ENCODE assay signal across 16 cellular contexts in the genomic region with DNA sequence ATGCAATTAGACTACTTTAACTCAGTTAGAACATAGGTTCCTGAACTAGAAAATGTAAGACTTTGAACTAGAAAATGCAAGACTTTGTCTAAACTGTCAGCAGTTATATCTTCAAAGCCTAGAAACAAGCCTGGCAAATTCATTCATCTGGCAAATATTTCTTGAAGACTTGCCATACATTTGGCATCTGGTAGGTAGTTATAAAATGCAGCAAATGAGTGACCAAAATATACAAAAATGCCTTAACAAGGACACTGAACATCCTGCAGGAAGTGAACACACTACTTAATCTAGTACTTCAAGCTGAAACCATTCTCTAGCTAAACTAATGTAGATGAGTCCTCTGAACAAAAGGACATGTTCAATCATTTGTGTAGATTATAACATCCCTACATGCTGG.
"Had no signal": no experiment of that assay in that cellular context is flagged by ENCODE, and none has a peak within 500 bp of the region (broad histone marks: within the 10 kb centered on the region; RNA-seq: fewer than 3 reads in every experiment).

No MANE protein-coding gene starts in this region.

- H3K4me3 Mint-ChIP-seq: activated B cell treated with CpG ODN at 0.5 μM for 24 hours; activated CD4-positive, alpha-beta T cell treated with anti-CD3 and anti-CD28 coated beads, Interleukin-2, amount 10 ng/mL, durations not matched to agents 7 days and 5 days; activated naive CD8-positive, alpha-beta T cell treated with anti-CD3 and anti-CD28 coated beads, Interleukin-2, amount 10 ng/mL, durations not matched to agents 7 days and 5 days; nephron; stimulated activated naive B cell treated with anti-CD40 and anti-IgM and Interleukin-4, amounts not matched to agents 10 μg/mL and 1 μg/mL and 100 μg/mL, for 72 hours had no signal

- H3K9me3 Mint-ChIP-seq: activated B cell treated with CpG ODN at 0.5 μM for 24 hours; activated naive CD8-positive, alpha-beta T cell treated with anti-CD3 and anti-CD28 coated beads, Interleukin-2, amount 10 ng/mL, durations not matched to agents 7 days and 5 days; nephron; stimulated activated naive B cell treated with anti-CD40 and anti-IgM and Interleukin-4, amounts not matched to agents 10 μg/mL and 1 μg/mL and 100 μg/mL, for 72 hours had no signal

- H3K4me1 Mint-ChIP-seq: activated B cell treated with CpG ODN at 0.5 μM for 24 hours, nephron had no signal

- DNase-seq: activated B cell treated with CpG ODN at 0.5 μM for 24 hours; activated CD4-positive, alpha-beta T cell treated with anti-CD3 and anti-CD28 coated beads, Interleukin-2, amount 10 ng/mL, durations not matched to agents 7 days and 5 days; activated naive CD8-positive, alpha-beta T cell treated with anti-CD3 and anti-CD28 coated beads, Interleukin-2, amount 10 ng/mL, durations not matched to agents 7 days and 5 days; anterior cingulate cortex; cerebellar nuclear complex; dermis blood vessel endothelial cell; gastrocnemius medialis; heart left ventricle; mesendoderm; occipital lobe; right cardiac atrium; stimulated activated CD4-positive, alpha-beta T cell treated with anti-CD3 and anti-CD28 coated beads, Interleukin-15, amount 100 ng/mL, for 24 hours; stimulated activated CD4-positive, alpha-beta T cell treated with anti-CD3 and anti-CD28 coated beads, Interleukin-4, amount 100 ng/mL, for 1 hour; stimulated activated naive B cell treated with anti-CD40 and anti-IgM and Interleukin-4, amounts not matched to agents 10 μg/mL and 1 μg/mL and 100 μg/mL, for 72 hours; trophoblast cell had no signal

- H3K27me3 Mint-ChIP-seq: activated B cell treated with CpG ODN at 0.5 μM for 24 hours; activated CD4-positive, alpha-beta T cell treated with anti-CD3 and anti-CD28 coated beads, Interleukin-2, amount 10 ng/mL, durations not matched to agents 7 days and 5 days; activated naive CD8-positive, alpha-beta T cell treated with anti-CD3 and anti-CD28 coated beads, Interleukin-2, amount 10 ng/mL, durations not matched to agents 7 days and 5 days; stimulated activated naive B cell treated with anti-CD40 and anti-IgM and Interleukin-4, amounts not matched to agents 10 μg/mL and 1 μg/mL and 100 μg/mL, for 72 hours had no signal

- H3K27ac Mint-ChIP-seq: activated B cell treated with CpG ODN at 0.5 μM for 24 hours; activated CD4-positive, alpha-beta T cell treated with anti-CD3 and anti-CD28 coated beads, Interleukin-2, amount 10 ng/mL, durations not matched to agents 7 days and 5 days; activated naive CD8-positive, alpha-beta T cell treated with anti-CD3 and anti-CD28 coated beads, Interleukin-2, amount 10 ng/mL, durations not matched to agents 7 days and 5 days; nephron; stimulated activated naive B cell treated with anti-CD40 and anti-IgM and Interleukin-4, amounts not matched to agents 10 μg/mL and 1 μg/mL and 100 μg/mL, for 72 hours had no signal

- ATAC-seq: gastrocnemius medialis; heart left ventricle; right cardiac atrium; stimulated activated naive B cell treated with anti-CD40 and anti-IgM and Interleukin-4, amounts not matched to agents 10 μg/mL and 1 μg/mL and 100 μg/mL, for 72 hours had no signal
